In the genomic region with DNA sequence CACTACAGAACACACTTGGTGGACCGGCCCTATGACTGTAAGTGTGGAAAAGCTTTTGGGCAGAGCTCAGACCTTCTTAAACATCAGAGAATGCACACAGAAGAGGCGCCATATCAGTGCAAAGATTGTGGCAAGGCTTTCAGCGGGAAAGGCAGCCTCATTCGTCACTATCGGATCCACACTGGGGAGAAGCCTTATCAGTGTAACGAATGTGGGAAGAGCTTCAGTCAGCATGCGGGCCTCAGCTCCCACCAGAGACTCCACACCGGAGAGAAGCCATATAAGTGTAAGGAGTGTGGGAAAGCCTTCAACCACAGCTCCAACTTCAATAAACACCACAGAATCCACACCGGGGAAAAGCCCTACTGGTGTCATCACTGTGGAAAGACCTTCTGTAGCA, we compare ENCODE assay signal across 16 cellular contexts. TPM values are rescaled to one million over a fixed set of nuclear protein-coding genes. Genes with fewer than 3 reads are reported as not detected.
DNase-seq lines count a peak whose midpoint lies in the region; TF ChIP-seq lines count a peak whose summit lies in the region.
"Had no signal": no experiment of that assay in that cellular context is flagged by ENCODE, and none has a peak within 500 bp of the region (broad histone marks: within the 10 kb centered on the region; RNA-seq: fewer than 3 reads in every experiment).

No MANE protein-coding gene starts in this region.

- no peak overlapping the region for H3K27ac ChIP-seq in breast epithelium
- peak overlapping the region; percentile 13; the same call in 1 of the 2 replicates for H3K27ac ChIP-seq in SK-N-MC
- H3K27ac ChIP-seq: 22Rv1, BLaER1 had no signal

- no peaks in the 10 kb centered on the region for H3K27me3 ChIP-seq in breast epithelium
- H3K27me3 ChIP-seq: BLaER1 had no signal

- H3K27ac Mint-ChIP-seq in MCF 10A (ENCODE audit: low read depth, unreplicated experiment) (peak overlapping the region; percentile 39), endothelial cell (ENCODE audit: unreplicated experiment) (no peak overlapping the region), type B pancreatic cell (peak overlapping the region; percentile 50)
- H3K27ac Mint-ChIP-seq: CD8-positive, alpha-beta memory T cell; GM23338 had no signal

- H3K4me3 Mint-ChIP-seq in MCF 10A (ENCODE audit: unreplicated experiment) (no peak overlapping the region), endothelial cell (ENCODE audit: unreplicated experiment) (peak overlapping the region; percentile 42), type B pancreatic cell (no peak overlapping the region)
- H3K4me3 Mint-ChIP-seq: CD8-positive, alpha-beta memory T cell; GM23338 had no signal

- CTCF ChIA-PET in MCF 10A (lab: Yijun Ruan, JAX) = interaction anchor here (0.6 to 1.3 kb wide), 7 partner anchors 9 to 85 kb away, joined by 3 to 10 read pairs (median 4); no protein-coding TSS in a partner anchor

- no peaks in the 10 kb centered on the region for H3K9me3 Mint-ChIP-seq in MCF 10A (ENCODE audit: unreplicated experiment)
- no peaks in the 10 kb centered on the region for H3K9me3 Mint-ChIP-seq in endothelial cell (ENCODE audit: unreplicated experiment)
- no peaks in the 10 kb centered on the region for H3K9me3 Mint-ChIP-seq in type B pancreatic cell

- H3K36me3 Mint-ChIP-seq in MCF 10A (ENCODE audit: insufficient read depth, unreplicated experiment) (peaks cover 66% of the 10 kb centered on the region), endothelial cell (ENCODE audit: low read depth, unreplicated experiment) (peaks cover 35% of the 10 kb centered on the region), type B pancreatic cell (peaks cover 55% of the 10 kb centered on the region)

- POLR2A ChIA-PET in MCF 10A (lab: Yijun Ruan, JAX) = interaction anchor here (0.5 to 2.1 kb wide), 5 partner anchors 11 to 593 kb away, joined by 3 to 8 read pairs (median 4); no protein-coding TSS in a partner anchor

- TF ChIP-seq POLR2A in breast epithelium (IDR thresholded peaks at IDR 0.05) = no peak

- intact Hi-C loops in MCF 10A (cut with micrococcal nuclease) = no loop called here
- intact Hi-C loops in breast epithelium (cut with DNase I; ENCODE audit: low total_unique reads) = no loop called here

- no peak overlapping the region for H3K9ac ChIP-seq in SK-N-MC (ENCODE audit: insufficient read length)
- H3K9ac ChIP-seq: BLaER1 had no signal

- TF ChIP-seq CTCF in MCF 10A (IDR thresholded peaks at IDR 0.05; ENCODE audit: unreplicated experiment) (no peak), breast epithelium (IDR thresholded peaks at IDR 0.05) (no peak), endothelial cell (IDR thresholded peaks at IDR 0.05; ENCODE audit: unreplicated experiment) (no peak), type B pancreatic cell (conservative IDR thresholded peaks at IDR 0.05) (no peak)

- DNase-seq in MCF 10A (ENCODE audit: unreplicated experiment) (no peak), breast epithelium (ENCODE audit: low spot score in 2 of 2) (no peak), SK-N-MC (ENCODE audit: low read depth, low spot score) (no peak), endothelial cell (ENCODE audit: low spot score) (no peak), type B pancreatic cell (ENCODE audit: extremely low spot score, unreplicated experiment) (no peak), kidney glomerular epithelial cell (lab: John Stamatoyannopoulos, UW) (no peak), islet precursor cell (no peak)
- no peak for DNase-seq in stimulated activated CD4-positive, alpha-beta T cell treated with anti-CD3 and anti-CD28 coated beads, Interleukin-12 subunit alpha, Interleukin-12 subunit beta, amount 100 ng/mL, for 4 hours
- DNase-seq: AML-193; CD8-positive, alpha-beta memory T cell; DMS53; GF-D8; H7 had no signal

- H3K36me3 ChIP-seq in breast epithelium (no peaks in the 10 kb centered on the region), SK-N-MC (ENCODE audit: insufficient read depth, low read length) (peaks cover 58% of the 10 kb centered on the region)

- no peaks in the 10 kb centered on the region for H3K27me3 Mint-ChIP-seq in MCF 10A (ENCODE audit: insufficient read depth, unreplicated experiment)
- peaks cover 3% of the 10 kb centered on the region for H3K27me3 Mint-ChIP-seq in endothelial cell (ENCODE audit: unreplicated experiment)
- H3K27me3 Mint-ChIP-seq in type B pancreatic cell = no peaks in the 10 kb centered on the region
- H3K27me3 Mint-ChIP-seq: CD8-positive, alpha-beta memory T cell had no signal

- no peaks in the 10 kb centered on the region for H3K4me1 ChIP-seq in breast epithelium
- H3K4me1 ChIP-seq: BLaER1 had no signal

- no peaks in the 10 kb centered on the region for H3K9me3 ChIP-seq in breast epithelium
- no peaks in the 10 kb centered on the region for H3K9me3 ChIP-seq in SK-N-MC (ENCODE audit: low read depth, low read length)

- H3K4me1 Mint-ChIP-seq in MCF 10A (ENCODE audit: insufficient read depth, unreplicated experiment) (no peaks in the 10 kb centered on the region), endothelial cell (ENCODE audit: unreplicated experiment) (no peaks in the 10 kb centered on the region), type B pancreatic cell (ENCODE audit: unreplicated experiment) (peaks cover 7% of the 10 kb centered on the region)
- H3K4me1 Mint-ChIP-seq: GM23338 had no signal

- no TSS peak for BruUV-seq in MCF 10A (replicated peaks; lab: Mats Ljungman, UMichigan)

- no peak overlapping the region for H3K4me3 ChIP-seq in breast epithelium
- no peak overlapping the region for H3K4me3 ChIP-seq in SK-N-MC
- H3K4me3 ChIP-seq: BLaER1, GM23338 had no signal

RNA-seq across cellular contexts. Expression of gene ZSCAN21, which starts 14.6 kb away (rescaled TPM):
- 13.8 and 14.7 TPM in 2 replicates for total RNA-seq in MCF 10A (2022)
- total RNA-seq in breast epithelium = 10 to 100 TPM; 12.8 to 21.8 (median 13.0) TPM
- total RNA-seq in endothelial cell (ENCODE audit: unreplicated experiment) = 18.5 TPM
- total RNA-seq in type B pancreatic cell (ENCODE audit: low replicate concordance) = 11.9 and 16.4 TPM in 2 replicates

RNA-seq across cellular contexts. Expression of gene ZNF3, which starts 17.4 kb away (rescaled TPM):
- total RNA-seq in MCF 10A (2022) = 23.7 and 24.8 TPM in 2 replicates
- total RNA-seq in breast epithelium = 10 to 100 TPM; 19.4 to 43.6 (median 31.5) TPM
- 47.7 TPM for total RNA-seq in endothelial cell (ENCODE audit: unreplicated experiment)
- 52.8 and 66.6 TPM in 2 replicates for total RNA-seq in type B pancreatic cell (ENCODE audit: low replicate concordance)

RNA-seq across cellular contexts. Expression of gene COPS6, which starts 24.6 kb away (rescaled TPM):
- total RNA-seq in MCF 10A (2022) (85.2 and 103 TPM in 2 replicates), breast epithelium (10 to 100 TPM; 40.8 to 73.4 (median 49.6) TPM), endothelial cell (ENCODE audit: unreplicated experiment) (82.4 TPM), type B pancreatic cell (ENCODE audit: low replicate concordance) (87.0 and 120 TPM in 2 replicates)

RNA-seq across cellular contexts. Expression of gene MCM7, which starts 37.0 kb away (rescaled TPM):
- total RNA-seq in MCF 10A (2022) (38.5 and 67.8 TPM in 2 replicates), breast epithelium (10 to 100 TPM; 46.9 to 51.7 (median 50.1) TPM), endothelial cell (ENCODE audit: unreplicated experiment) (119 TPM), type B pancreatic cell (ENCODE audit: low replicate concordance) (121 and 244 TPM in 2 replicates)

RNA-seq across cellular contexts. Expression of gene AP4M1, which starts 37.3 kb away (rescaled TPM):
- total RNA-seq in MCF 10A (2022) (13.5 and 13.6 TPM in 2 replicates), breast epithelium (10 to 100 TPM; 13.8 to 23.3 (median 18.7) TPM), endothelial cell (ENCODE audit: unreplicated experiment) (17.8 TPM), type B pancreatic cell (ENCODE audit: low replicate concordance) (25.7 and 28.5 TPM in 2 replicates)
